In the genomic region with DNA sequence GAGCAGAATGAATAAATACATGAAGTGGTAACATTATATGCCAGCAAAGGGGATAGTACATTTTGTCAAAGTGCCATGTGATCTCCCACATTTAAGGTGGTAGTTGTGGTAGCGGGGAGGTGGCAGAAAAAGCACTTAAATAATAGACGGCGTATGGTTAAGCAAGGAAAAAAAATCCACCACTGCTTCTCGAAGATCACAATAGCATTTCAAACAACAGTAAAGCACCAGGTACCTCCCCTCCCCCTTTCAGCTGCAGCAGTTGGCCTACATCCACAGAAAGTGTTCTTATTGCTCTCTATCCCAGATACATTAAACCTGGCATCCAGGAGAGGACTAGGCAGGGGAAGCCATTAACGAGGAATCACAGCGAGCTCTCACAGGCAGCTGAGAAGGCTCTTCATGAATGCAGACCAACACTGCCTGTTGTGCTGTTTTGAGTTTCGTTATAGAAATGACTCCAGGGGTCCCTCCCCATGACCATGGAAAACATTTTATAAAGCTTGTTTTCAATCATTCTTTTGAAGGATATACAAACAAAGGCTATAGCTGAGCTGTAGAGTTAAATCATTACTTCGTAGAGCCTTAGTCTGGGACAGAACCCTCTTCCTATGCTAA, we compare ENCODE assay signal across 16 cellular contexts. TPM values are rescaled to one million over a fixed set of nuclear protein-coding genes. Genes with fewer than 3 reads are reported as not detected.
DNase-seq lines count a peak whose midpoint lies in the region; ATAC-seq and TF ChIP-seq lines count a peak whose summit lies in the region.
"Had no signal": no experiment of that assay in that cellular context is flagged by ENCODE, and none has a peak within 500 bp of the region (broad histone marks: within the 10 kb centered on the region; RNA-seq: fewer than 3 reads in every experiment).

No MANE protein-coding gene starts in this region.

- no peak overlapping the region for H2BK5ac ChIP-seq in neuronal stem cell (ENCODE audit: low read length)

- H3K27ac ChIP-seq in neuronal stem cell (replicated peaks; ENCODE audit: low read length), result peak overlapping the region; percentile 16
- H3K27ac ChIP-seq: coronary artery, parathyroid adenoma, PC-9, vagina had no signal

- no peaks in the 10 kb centered on the region for H3K9me3 Mint-ChIP-seq in activated CD4-positive, alpha-beta memory T cell treated with anti-CD3 and anti-CD28 coated beads for 36 hours
- no peaks in the 10 kb centered on the region for H3K9me3 Mint-ChIP-seq in activated CD4-positive, alpha-beta memory T cell treated with anti-CD3 and anti-CD28 coated beads, Interleukin-2, amount 10 ng/mL, durations not matched to agents 7 days and 5 days
- H3K9me3 Mint-ChIP-seq in activated CD8-positive, alpha-beta T cell treated with anti-CD3 and anti-CD28 coated beads, Interleukin-2, amount 10 ng/mL, durations not matched to agents 7 days and 5 days (ENCODE audit: insufficient read depth), result no peaks in the 10 kb centered on the region

- H2BK120ac ChIP-seq in neuronal stem cell (ENCODE audit: low read depth, low read length), result no peak overlapping the region

- no peak for ATAC-seq in activated CD8-positive, alpha-beta T cell treated with anti-CD3 and anti-CD28 coated beads, Interleukin-2, amount 10 ng/mL, durations not matched to agents 7 days and 5 days
- ATAC-seq: HCT116 had no signal

- H2BK15ac ChIP-seq in neuronal stem cell (ENCODE audit: low read length), result no peak overlapping the region

- no peak overlapping the region for H4K8ac ChIP-seq in neuronal stem cell (ENCODE audit: low read depth, low read length)

- no peak overlapping the region for H3K14ac ChIP-seq in neuronal stem cell (ENCODE audit: low read length)

- H3K18ac ChIP-seq in neuronal stem cell (ENCODE audit: low read length), result no peak overlapping the region

- peak overlapping the region; percentile 52 for H3K27ac Mint-ChIP-seq in activated CD4-positive, alpha-beta memory T cell treated with anti-CD3 and anti-CD28 coated beads for 36 hours
- no peak overlapping the region for H3K27ac Mint-ChIP-seq in activated CD4-positive, alpha-beta memory T cell treated with anti-CD3 and anti-CD28 coated beads, Interleukin-2, amount 10 ng/mL, durations not matched to agents 7 days and 5 days
- H3K27ac Mint-ChIP-seq in activated CD8-positive, alpha-beta T cell treated with anti-CD3 and anti-CD28 coated beads, Interleukin-2, amount 10 ng/mL, durations not matched to agents 7 days and 5 days, result no peak overlapping the region

- H2AFZ ChIP-seq in neuronal stem cell (ENCODE audit: low read length), result no peak overlapping the region
- H2AFZ ChIP-seq: parathyroid adenoma, PC-9 had no signal

- H3K9me3 ChIP-seq in neuronal stem cell (replicated peaks in 1 of 2; ENCODE audit: control insufficient read depth in 2 of 2, insufficient read depth in 1 of 2, low read depth in 1 of 2, low read length in 2 of 2), result peaks cover 0 to 7% of the 10 kb centered on the region in 2 donors
- H3K9me3 ChIP-seq: vagina had no signal

- no peak overlapping the region for H2AK5ac ChIP-seq in neuronal stem cell (ENCODE audit: low read depth, low read length)

- in situ Hi-C loops in GM13976 (cut with MboI; ENCODE audit: low sequenced_read_pairs, unreplicated experiment), result no loop called here

- POLR2A ChIA-PET in activated CD4-positive, alpha-beta memory T cell treated with anti-CD3 and anti-CD28 coated beads for 36 hours (lab: Charles Lee), result interaction anchor here (0.9 to 1.6 kb wide), 8 partner anchors 9 to 131 kb away, joined by 3 to 7 read pairs (median 4); a partner anchor contains a TSS
- POLR2A ChIA-PET in activated CD4-positive, alpha-beta memory T cell treated with anti-CD3 and anti-CD28 coated beads, Interleukin-2, amount 10 ng/mL, durations not matched to agents 7 days and 5 days (lab: Charles Lee), result interaction anchor here (0.6 to 2.0 kb wide), 6 partner anchors 8 to 22 kb away, joined by 3 to 8 read pairs (median 3); a partner anchor contains a TSS
- POLR2A ChIA-PET in activated CD8-positive, alpha-beta T cell treated with anti-CD3 and anti-CD28 coated beads, Interleukin-2, amount 10 ng/mL, durations not matched to agents 7 days and 5 days (lab: Charles Lee), result interaction anchor here (0.6 to 1.5 kb wide), 3 partner anchors 11 to 21 kb away, joined by 3 to 4 read pairs (median 4); a partner anchor contains a TSS

- H3K4me1 Mint-ChIP-seq in activated CD4-positive, alpha-beta memory T cell treated with anti-CD3 and anti-CD28 coated beads for 36 hours (ENCODE audit: low read depth), result peaks cover 99% of the 10 kb centered on the region
- peaks cover 93% of the 10 kb centered on the region for H3K4me1 Mint-ChIP-seq in activated CD4-positive, alpha-beta memory T cell treated with anti-CD3 and anti-CD28 coated beads, Interleukin-2, amount 10 ng/mL, durations not matched to agents 7 days and 5 days
- H3K4me1 Mint-ChIP-seq in activated CD8-positive, alpha-beta T cell treated with anti-CD3 and anti-CD28 coated beads, Interleukin-2, amount 10 ng/mL, durations not matched to agents 7 days and 5 days (ENCODE audit: low read depth), result peaks cover 93% of the 10 kb centered on the region

- no peak overlapping the region for H3K9ac ChIP-seq in neuronal stem cell (ENCODE audit: low read depth, low read length, poor library complexity)
- H3K9ac ChIP-seq: parathyroid adenoma had no signal

- no peak overlapping the region for H4K91ac ChIP-seq in neuronal stem cell (ENCODE audit: low read depth, low read length, poor library complexity)

- peaks cover 30 to 33% of the 10 kb centered on the region in 2 donors for H3K4me1 ChIP-seq in neuronal stem cell (ENCODE audit: control insufficient read depth in 2 of 2, insufficient read depth in 1 of 2, low read depth in 1 of 2, low read length in 2 of 2)
- H3K4me1 ChIP-seq: parathyroid adenoma had no signal

- no CpG with 5 or more reads among the region's 8 CpGs for WGBS in neuronal stem cell (ENCODE audit: extremely low coverage in 2 of 2, insufficient read length in 2 of 2, insufficient replicate concordance in 1 of 2), 2 donors

- no peaks in the 10 kb centered on the region for H3K27me3 Mint-ChIP-seq in activated CD4-positive, alpha-beta memory T cell treated with anti-CD3 and anti-CD28 coated beads for 36 hours
- no peaks in the 10 kb centered on the region for H3K27me3 Mint-ChIP-seq in activated CD4-positive, alpha-beta memory T cell treated with anti-CD3 and anti-CD28 coated beads, Interleukin-2, amount 10 ng/mL, durations not matched to agents 7 days and 5 days
- H3K27me3 Mint-ChIP-seq in activated CD8-positive, alpha-beta T cell treated with anti-CD3 and anti-CD28 coated beads, Interleukin-2, amount 10 ng/mL, durations not matched to agents 7 days and 5 days (ENCODE audit: low read depth), result no peaks in the 10 kb centered on the region

- no peaks in the 10 kb centered on the region for H3K79me1 ChIP-seq in neuronal stem cell (ENCODE audit: low read depth, low read length)

- H3K36me3 Mint-ChIP-seq in activated CD4-positive, alpha-beta memory T cell treated with anti-CD3 and anti-CD28 coated beads for 36 hours, result peaks cover 23% of the 10 kb centered on the region
- H3K36me3 Mint-ChIP-seq in activated CD4-positive, alpha-beta memory T cell treated with anti-CD3 and anti-CD28 coated beads, Interleukin-2, amount 10 ng/mL, durations not matched to agents 7 days and 5 days (ENCODE audit: low read depth), result peaks cover 7% of the 10 kb centered on the region
- H3K36me3 Mint-ChIP-seq in activated CD8-positive, alpha-beta T cell treated with anti-CD3 and anti-CD28 coated beads, Interleukin-2, amount 10 ng/mL, durations not matched to agents 7 days and 5 days (ENCODE audit: low read depth), result peaks cover 29% of the 10 kb centered on the region

- H3K4me3 Mint-ChIP-seq in activated CD4-positive, alpha-beta memory T cell treated with anti-CD3 and anti-CD28 coated beads for 36 hours, result peak overlapping the region; percentile 2
- H3K4me3 Mint-ChIP-seq in activated CD4-positive, alpha-beta memory T cell treated with anti-CD3 and anti-CD28 coated beads, Interleukin-2, amount 10 ng/mL, durations not matched to agents 7 days and 5 days, result no peak overlapping the region
- no peak overlapping the region for H3K4me3 Mint-ChIP-seq in activated CD8-positive, alpha-beta T cell treated with anti-CD3 and anti-CD28 coated beads, Interleukin-2, amount 10 ng/mL, durations not matched to agents 7 days and 5 days

- TF ChIP-seq CTCF in GM13976 (IDR thresholded peaks at IDR 0.05; ENCODE audit: borderline replicate concordance, control extremely low read depth, extremely low read depth, insufficient read depth, missing control alignments), result no peak

- peaks cover 0 to 53% of the 10 kb centered on the region in 2 donors for H3K36me3 ChIP-seq in neuronal stem cell (replicated peaks in 1 of 2; ENCODE audit: control insufficient read depth in 2 of 2, insufficient read depth in 2 of 2, low read length in 2 of 2)
- H3K36me3 ChIP-seq: vagina had no signal

- intact Hi-C loops in activated CD4-positive, alpha-beta memory T cell treated with anti-CD3 and anti-CD28 coated beads for 36 hours (cut with micrococcal nuclease), result loop anchor here (1.0 kb wide), 2 partner anchors 15 to 23 kb away; no protein-coding TSS in a partner anchor

- CTCF ChIA-PET in activated CD4-positive, alpha-beta memory T cell treated with anti-CD3 and anti-CD28 coated beads for 36 hours (lab: Charles Lee), result interaction anchor here (0.9 to 1.8 kb wide), 7 partner anchors 9 to 113 kb away, joined by 3 to 7 read pairs (median 3); a partner anchor contains a TSS
- CTCF ChIA-PET in activated CD4-positive, alpha-beta memory T cell treated with anti-CD3 and anti-CD28 coated beads, Interleukin-2, amount 10 ng/mL, durations not matched to agents 7 days and 5 days (lab: Charles Lee), result interaction anchor here (0.8 to 1.0 kb wide), 2 partner anchors 8 to 12 kb away, joined by 3 read pairs; a partner anchor contains a TSS
- CTCF ChIA-PET in activated CD8-positive, alpha-beta T cell treated with anti-CD3 and anti-CD28 coated beads, Interleukin-2, amount 10 ng/mL, durations not matched to agents 7 days and 5 days (lab: Charles Lee), result interaction anchor here (1.1 to 2.7 kb wide), 4 partner anchors 14 to 151 kb away, joined by 3 to 10 read pairs (median 6); no protein-coding TSS in a partner anchor

- peak; percentile 48 for DNase-seq in activated CD4-positive, alpha-beta memory T cell treated with anti-CD3 and anti-CD28 coated beads for 36 hours
- no peak for DNase-seq in activated CD4-positive, alpha-beta memory T cell treated with anti-CD3 and anti-CD28 coated beads, Interleukin-2, amount 10 ng/mL, durations not matched to agents 7 days and 5 days
- DNase-seq in NCI-H128 (lab: John Stamatoyannopoulos, UW; ENCODE audit: unreplicated experiment) (peak; percentile 96), neuronal stem cell (ENCODE audit: low spot score) (no peak), SKM-1 (lab: John Stamatoyannopoulos, UW; ENCODE audit: unreplicated experiment) (no peak), SKM-1 treated with dmso at 0.1 percent for 144 hours (lab: John Stamatoyannopoulos, UW; ENCODE audit: unreplicated experiment) (no peak), GM13976 (ENCODE audit: low spot score) (no peak)
- DNase-seq in activated CD8-positive, alpha-beta T cell treated with anti-CD3 and anti-CD28 coated beads, Interleukin-2, amount 10 ng/mL, durations not matched to agents 7 days and 5 days, result peak; percentile 19
- DNase-seq: activated CD4-positive, alpha-beta T cell treated with anti-CD3 and anti-CD28 coated beads, Interleukin-2, amount 50 U/mL, for 4 hours; mesendoderm; MV-4-11; PC-9 had no signal

- no peak overlapping the region for H3K23ac ChIP-seq in neuronal stem cell (ENCODE audit: low read depth, low read length, poor library complexity)

- no peak overlapping the region for H3K4me2 ChIP-seq in neuronal stem cell (ENCODE audit: insufficient read depth, low read length, poor library complexity, severe bottlenecking)
- H3K4me2 ChIP-seq: PC-9 had no signal

- H2BK12ac ChIP-seq in neuronal stem cell (ENCODE audit: low read length), result no peak overlapping the region

- H3K4me3 ChIP-seq in neuronal stem cell (ENCODE audit: low read length in 2 of 2), result no peak overlapping the region
- H3K4me3 ChIP-seq: coronary artery, PC-9, vagina had no signal

- no peaks in the 10 kb centered on the region for H3K27me3 ChIP-seq in neuronal stem cell (ENCODE audit: control insufficient read depth in 3 of 3, insufficient read depth in 3 of 3, low read depth in 1 of 3, low read length in 3 of 3)
- H3K27me3 ChIP-seq: vagina had no signal

- H3K4ac ChIP-seq in neuronal stem cell (ENCODE audit: low read length), result no peak overlapping the region

RNA-seq across cellular contexts. Expression of a gene that starts 11.8 kb away (rescaled TPM):
- total RNA-seq in activated CD4-positive, alpha-beta memory T cell treated with anti-CD3 and anti-CD28 coated beads for 36 hours, result 100 to 1,000 TPM; 353 to 365 TPM
- total RNA-seq in activated CD4-positive, alpha-beta memory T cell treated with anti-CD3 and anti-CD28 coated beads, Interleukin-2, amount 10 ng/mL, durations not matched to agents 7 days and 5 days, result 100 to 1,000 TPM; 201 to 208 TPM
- 100 to 1,000 TPM; 148 to 154 TPM for total RNA-seq in activated CD8-positive, alpha-beta T cell treated with anti-CD3 and anti-CD28 coated beads, Interleukin-2, amount 10 ng/mL, durations not matched to agents 7 days and 5 days
- 176 TPM for polyA plus RNA-seq in neuronal stem cell (2013, experiment 1 of 2)
- 174 TPM for polyA plus RNA-seq in neuronal stem cell (2013, experiment 2 of 2)

Comparison
In these comparisons a context has a peak if more than half of its experiments do, and no peak if none do; other contexts are left out.
1. DNase-seq: peak in activated CD4-positive, alpha-beta memory T cell treated with anti-CD3 and anti-CD28 coated beads for 36 hours (single experiment), NCI-H128 (single experiment) and activated CD8-positive, alpha-beta T cell treated with anti-CD3 and anti-CD28 coated beads, Interleukin-2, amount 10 ng/mL, durations not matched to agents 7 days and 5 days (single experiment); none in activated CD4-positive, alpha-beta memory T cell treated with anti-CD3 and anti-CD28 coated beads, Interleukin-2, amount 10 ng/mL, durations not matched to agents 7 days and 5 days (single experiment), neuronal stem cell (single experiment), SKM-1 (single experiment), SKM-1 treated with dmso at 0.1 percent for 144 hours (single experiment) and GM13976 (single experiment).